ENCODE assay signal across 6 cellular contexts in genomic region chr11:65353900-65354264, GRCh38. TPM values are rescaled to one million over a fixed set of nuclear protein-coding genes. Genes with fewer than 3 reads are reported as not detected.
DNase-seq lines count a peak whose midpoint lies in the region; ATAC-seq, FAIRE-seq and TF ChIP-seq lines count a peak whose summit lies in the region.

No MANE protein-coding gene starts in this region.

- DNase-seq in HFF-Myc (ENCODE audit: extremely low read depth, low read depth) (no peak), bronchial epithelial cell (ENCODE audit: low read depth) (no peak), COLO829 (ENCODE audit: low spot score) (no peak), epidermal melanocyte (ENCODE audit: insufficient read length, low spot score) (no peak)

- TF ChIP-seq CTCF in HFF-Myc (IDR thresholded peaks at IDR 0.05; ENCODE audit: low read depth, low read length, missing control alignments) = no peak
- no peak for TF ChIP-seq CTCF in bronchial epithelial cell (IDR thresholded peaks at IDR 0.05; ENCODE audit: insufficient read depth, low read length, severe bottlenecking)

- FAIRE-seq in bronchial epithelial cell (lab: Jason Lieb, UNC) = no peak

- H3K27me3 ChIP-seq in bronchial epithelial cell (ENCODE audit: control insufficient read depth, insufficient read depth, low read length) (peaks cover 6% of the 10 kb centered on the region), neuron (ENCODE audit: insufficient read depth, low read length) (no peaks in the 10 kb centered on the region)

- H3K36me3 ChIP-seq in bronchial epithelial cell (ENCODE audit: control insufficient read depth, insufficient read depth, low read length) (peaks cover 13% of the 10 kb centered on the region), neuron (ENCODE audit: insufficient read depth, low read length) (peaks cover 32% of the 10 kb centered on the region)

- peak overlapping the region; percentile 20 for H2AFZ ChIP-seq in neuron (ENCODE audit: low read depth, low read length)

- peaks cover 30% of the 10 kb centered on the region for H3K4me1 ChIP-seq in neuron (ENCODE audit: insufficient read depth, low read length)

- H3K4me3 ChIP-seq in HFF-Myc (replicated peaks; ENCODE audit: low read depth, low read length) (peak overlapping the region; percentile 39), bronchial epithelial cell (ENCODE audit: low read depth, low read length) (peak overlapping the region; percentile 47), neuron (ENCODE audit: low read length) (peak overlapping the region; percentile 70)

- no peaks in the 10 kb centered on the region for H3K9me3 ChIP-seq in neuron (ENCODE audit: low read length)

- no peak for ATAC-seq in HG02623 (IDR thresholded peaks at IDR 0.05; ENCODE audit: unreplicated experiment)

RNA-seq across cellular contexts. Expression of gene TIGD3, which starts 0.7 kb away (rescaled TPM):
- total RNA-seq in bronchial epithelial cell = 0.26 TPM in 2 replicates

RNA-seq across cellular contexts. Expression of gene DPF2, which starts 20.2 kb away (rescaled TPM):
- total RNA-seq in bronchial epithelial cell = 16.8 and 18.2 TPM in 2 replicates

RNA-seq across cellular contexts. Expression of gene SLC25A45, which starts 28.6 kb away (rescaled TPM):
- 0.26 and 0.77 TPM in 2 replicates for total RNA-seq in bronchial epithelial cell

RNA-seq across cellular contexts. Expression of gene FRMD8, which starts 32.6 kb away (rescaled TPM):
- total RNA-seq in bronchial epithelial cell = 21.9 and 66.6 TPM in 2 replicates

RNA-seq across cellular contexts. Expression of gene CDC42EP2, which starts 39.2 kb away (rescaled TPM):
- 1.9 and 2.4 TPM in 2 replicates for total RNA-seq in bronchial epithelial cell
